Comparison of ENCODE assay signal across 21 cellular contexts in the genomic region with DNA sequence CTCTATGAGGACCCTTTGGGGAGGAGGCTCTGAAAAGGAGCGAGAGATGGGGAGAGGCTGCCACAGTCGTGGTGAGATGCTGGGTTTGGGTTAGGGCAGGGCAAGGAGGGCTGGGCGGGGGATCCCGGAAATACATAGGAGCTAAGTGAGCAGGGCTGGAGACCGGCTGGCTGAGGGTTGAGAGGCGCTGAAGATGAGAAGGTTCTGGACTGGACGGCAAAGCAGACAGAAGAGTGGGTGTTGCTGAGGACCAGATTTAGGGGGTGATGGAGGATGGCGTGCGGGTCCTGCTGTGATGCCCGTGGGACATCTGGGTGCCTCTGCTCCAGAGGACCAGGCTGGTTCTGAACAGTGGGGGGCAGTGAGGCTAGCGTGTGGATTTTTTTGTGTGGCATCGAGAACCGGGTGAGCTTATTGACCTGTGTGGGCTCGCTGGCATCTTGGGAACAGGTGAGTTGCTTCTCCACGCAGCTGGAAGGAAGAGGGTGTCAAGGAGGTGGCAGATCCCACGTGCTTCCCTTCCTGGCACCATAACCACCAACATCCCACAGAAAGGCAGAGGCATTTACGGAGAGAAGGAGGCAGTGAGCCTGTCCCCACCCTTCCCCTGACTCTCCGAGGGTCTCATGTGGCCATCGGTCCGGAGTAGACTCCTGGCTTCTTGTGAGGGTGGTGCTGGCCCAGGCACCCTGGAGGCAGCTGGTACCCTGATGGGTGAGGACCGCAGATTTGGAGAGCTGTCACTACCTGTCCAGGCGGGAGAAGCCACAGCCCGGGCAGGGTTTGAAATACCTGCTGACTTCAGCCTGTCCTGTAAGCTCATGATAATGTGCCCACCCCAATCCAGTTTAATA.
"Had no signal": no experiment of that assay in that cellular context is flagged by ENCODE, and none has a peak within 500 bp of the region (broad histone marks: within the 10 kb centered on the region; RNA-seq: fewer than 3 reads in every experiment).

No MANE protein-coding gene starts in this region.

- H3K9me3 ChIP-seq: heart right ventricle, thoracic aorta had no signal

- H3K27ac ChIP-seq: heart right ventricle, skin epidermis, thoracic aorta had no signal

- H3K4me3 ChIP-seq: heart right ventricle, lung, skin epidermis, thoracic aorta had no signal

- DNase-seq: activated CD4-positive, alpha-beta T cell treated with anti-CD3 and anti-CD28 coated beads, Interleukin-2, amount 50 U/mL, for 1 hour; activated CD4-positive, CD25-positive, alpha-beta regulatory T cell; activated effector memory CD4-positive, alpha-beta T cell treated with Interleukin-2 at 50 U/mL for 16 hours; activated naive CD4-positive, alpha-beta T cell treated with anti-CD3 and anti-CD28 coated beads, Interleukin-2, amount 50 U/mL, for 16 hours; activated T-cell treated with anti-CD3 and anti-CD28 coated beads, Interleukin-2, amount 50 U/mL, for 4 hours; amniotic stem cell; effector memory CD4-positive, alpha-beta T cell; foreskin melanocyte; heart right ventricle; left colon; midbrain; posterior cingulate gyrus; right cardiac atrium; stimulated activated CD4-positive, alpha-beta T cell treated with anti-CD3 and anti-CD28 coated beads, Interleukin-4, amount 100 ng/mL, for 4 hours; SW 1271 had no signal

- H3K9me3 Mint-ChIP-seq: activated T-cell treated with anti-CD3 and anti-CD28 coated beads, Interleukin-2, amount 50 U/mL, for 4 hours; central memory CD8-positive, alpha-beta T cell; stimulated activated naive CD8-positive, alpha-beta T cell treated with anti-CD3 and anti-CD28 coated beads, Interleukin-15, Interleukin-2, amounts not matched to agents 100 ng/mL and 50 ng/mL, for 24 hours; T-helper 2 cell treated with Interferon-gamma antibody and Interleukin-4, amounts not matched to agents 5 μg/mL and 100 μg/mL, for 36 hours had no signal

- H3K4me1 ChIP-seq: heart right ventricle had no signal

- H3K36me3 ChIP-seq: heart right ventricle, thoracic aorta had no signal

- H3K27ac Mint-ChIP-seq: stimulated activated naive CD8-positive, alpha-beta T cell treated with anti-CD3 and anti-CD28 coated beads, Interleukin-15, Interleukin-2, amounts not matched to agents 100 ng/mL and 50 ng/mL, for 24 hours; T-helper 2 cell treated with Interferon-gamma antibody and Interleukin-4, amounts not matched to agents 5 μg/mL and 100 μg/mL, for 36 hours had no signal

- ATAC-seq: activated T-cell treated with anti-CD3 and anti-CD28 coated beads, Interleukin-2, amount 50 U/mL, for 4 hours; heart right ventricle; left colon; right cardiac atrium had no signal

- H3K27me3 Mint-ChIP-seq: central memory CD8-positive, alpha-beta T cell; stimulated activated naive CD8-positive, alpha-beta T cell treated with anti-CD3 and anti-CD28 coated beads, Interleukin-15, Interleukin-2, amounts not matched to agents 100 ng/mL and 50 ng/mL, for 24 hours had no signal

- H3K4me3 Mint-ChIP-seq: activated T-cell treated with anti-CD3 and anti-CD28 coated beads, Interleukin-2, amount 50 U/mL, for 4 hours; central memory CD8-positive, alpha-beta T cell; stimulated activated naive CD8-positive, alpha-beta T cell treated with anti-CD3 and anti-CD28 coated beads, Interleukin-15, Interleukin-2, amounts not matched to agents 100 ng/mL and 50 ng/mL, for 24 hours; T-helper 2 cell treated with Interferon-gamma antibody and Interleukin-4, amounts not matched to agents 5 μg/mL and 100 μg/mL, for 36 hours had no signal
